9 cellular contexts compared by ENCODE assay signal in genomic region chr4:184395451-184395917, GRCh38.
DNase-seq lines count a peak whose midpoint lies in the region; ATAC-seq, FAIRE-seq and TF ChIP-seq lines count a peak whose summit lies in the region.
"Had no signal": no experiment of that assay in that cellular context is flagged by ENCODE, and none has a peak within 500 bp of the region (broad histone marks: within the 10 kb centered on the region; RNA-seq: fewer than 3 reads in every experiment).

No MANE protein-coding gene starts in this region.

- peak overlapping the region; percentile 27 to 92 (median 70) for H3K27ac ChIP-seq in heart left ventricle
- peak overlapping the region; percentile 16 to 65 (median 56) for H3K27ac ChIP-seq in esophagus muscularis mucosa (replicated peaks in 1 of 4)
- no peak overlapping the region for H3K27ac ChIP-seq in ovary
- H3K27ac ChIP-seq: SJCRH30 had no signal

- peak; percentile 31 to 60 (median 46) for ATAC-seq in heart left ventricle
- ATAC-seq in Right ventricle myocardium inferior, result no peak
- ATAC-seq in HG03342 (IDR thresholded peaks at IDR 0.05; ENCODE audit: unreplicated experiment), result peak; percentile 23

- TF ChIP-seq POLR2A in heart left ventricle (IDR thresholded peaks at IDR 0.05), result no peak
- no peak for TF ChIP-seq POLR2A in esophagus muscularis mucosa (IDR thresholded peaks at IDR 0.05; ENCODE audit: low read depth)
- no peak for TF ChIP-seq POLR2A in ovary (IDR thresholded peaks at IDR 0.05)

- H3K4me3 ChIP-seq in heart left ventricle (no peak overlapping the region), esophagus muscularis mucosa (no peak overlapping the region), ovary (no peak overlapping the region)
- H3K4me3 ChIP-seq: SJCRH30 had no signal

- DNase-seq in heart left ventricle (no peak), Right ventricle myocardium inferior (ENCODE audit: missing footprints) (no peak), esophagus muscularis mucosa (ENCODE audit: extremely low spot score) (no peak), ureter (ENCODE audit: low spot score) (peak; percentile 22), ovary (no peak), D721Med (ENCODE audit: insufficient read length, low spot score) (no peak)
- DNase-seq in stimulated activated CD4-positive, alpha-beta T cell treated with anti-CD3 and anti-CD28 coated beads, Interleukin-4, amount 100 ng/mL, for 1 hour, result no peak
- DNase-seq: SJCRH30 had no signal

- 55 to 70% (median 63%) methylated on average over 7 of the region's 7 CpGs for WGBS in heart left ventricle, 4 donors
- 61% methylated on average over 7 of the region's 7 CpGs for WGBS in esophagus muscularis mucosa
- 76 to 86% (median 77%) methylated on average over 7 of the region's 7 CpGs for WGBS in ovary, 3 donors

- intact Hi-C loops in heart left ventricle (cut with DNase I), result loop anchor here in 1 of 10 donors (5.0 kb wide), 2 partner anchors 48 to 77 kb away; partner anchors contain the start of gene IRF2
- intact Hi-C loops in Right ventricle myocardium inferior (cut with DNase I), result no loop called here
- intact Hi-C loops in esophagus muscularis mucosa (cut with DNase I), result loop anchor here (10.0 kb wide), 1 partner anchor 69 kb away; no protein-coding TSS in a partner anchor
- intact Hi-C loops in ovary (cut with DNase I), result loop anchor here in 1 of 4 donors (10.0 kb wide), 1 partner anchor 139 kb away; no protein-coding TSS in a partner anchor

- H3K9me3 ChIP-seq in heart left ventricle (no peaks in the 10 kb centered on the region), esophagus muscularis mucosa (no peaks in the 10 kb centered on the region), ovary (no peaks in the 10 kb centered on the region)
- H3K9me3 ChIP-seq: SJCRH30 had no signal

- H3K4me1 ChIP-seq in heart left ventricle (peaks cover 6 to 88% (median 33%) of the 10 kb centered on the region in 12 donors), esophagus muscularis mucosa (peaks cover 18 to 39% (median 29%) of the 10 kb centered on the region in 4 donors), ovary (ENCODE audit: insufficient read depth) (peaks cover 22% of the 10 kb centered on the region)
- H3K4me1 ChIP-seq: SJCRH30 had no signal

- H3K36me3 ChIP-seq in heart left ventricle (peaks cover 0 to 95% (median 85%) of the 10 kb centered on the region in 9 donors), esophagus muscularis mucosa (peaks cover 28 to 97% (median 78%) of the 10 kb centered on the region in 4 donors), ovary (no peaks in the 10 kb centered on the region)
- H3K36me3 ChIP-seq: SJCRH30 had no signal

- TF ChIP-seq EP300 in esophagus muscularis mucosa (IDR thresholded peaks at IDR 0.05), result no peak
- no peak for TF ChIP-seq EP300 in ovary (IDR thresholded peaks at IDR 0.05)

- no peak for FAIRE-seq in D721Med (lab: Jason Lieb, UNC)

- H3K27me3 ChIP-seq in heart left ventricle (no peaks in the 10 kb centered on the region), esophagus muscularis mucosa (no peaks in the 10 kb centered on the region), ovary (no peaks in the 10 kb centered on the region)
- H3K27me3 ChIP-seq: SJCRH30 had no signal

- TF ChIP-seq CTCF in heart left ventricle (IDR thresholded peaks at IDR 0.05) (no peak), esophagus muscularis mucosa (IDR thresholded peaks at IDR 0.05) (no peak), ovary (IDR thresholded peaks at IDR 0.05) (no peak), D721Med (IDR thresholded peaks at IDR 0.05; ENCODE audit: insufficient read depth, missing control alignments) (no peak)

Comparison
In these comparisons a context has a peak if more than half of its experiments do, and no peak if none do; other contexts are left out.
1. H3K27ac ChIP-seq: peak in heart left ventricle (12 of 12) and esophagus muscularis mucosa (4 of 4); none in ovary (0 of 2).